ENCODE assay signal across 8 cellular contexts in the genomic region with DNA sequence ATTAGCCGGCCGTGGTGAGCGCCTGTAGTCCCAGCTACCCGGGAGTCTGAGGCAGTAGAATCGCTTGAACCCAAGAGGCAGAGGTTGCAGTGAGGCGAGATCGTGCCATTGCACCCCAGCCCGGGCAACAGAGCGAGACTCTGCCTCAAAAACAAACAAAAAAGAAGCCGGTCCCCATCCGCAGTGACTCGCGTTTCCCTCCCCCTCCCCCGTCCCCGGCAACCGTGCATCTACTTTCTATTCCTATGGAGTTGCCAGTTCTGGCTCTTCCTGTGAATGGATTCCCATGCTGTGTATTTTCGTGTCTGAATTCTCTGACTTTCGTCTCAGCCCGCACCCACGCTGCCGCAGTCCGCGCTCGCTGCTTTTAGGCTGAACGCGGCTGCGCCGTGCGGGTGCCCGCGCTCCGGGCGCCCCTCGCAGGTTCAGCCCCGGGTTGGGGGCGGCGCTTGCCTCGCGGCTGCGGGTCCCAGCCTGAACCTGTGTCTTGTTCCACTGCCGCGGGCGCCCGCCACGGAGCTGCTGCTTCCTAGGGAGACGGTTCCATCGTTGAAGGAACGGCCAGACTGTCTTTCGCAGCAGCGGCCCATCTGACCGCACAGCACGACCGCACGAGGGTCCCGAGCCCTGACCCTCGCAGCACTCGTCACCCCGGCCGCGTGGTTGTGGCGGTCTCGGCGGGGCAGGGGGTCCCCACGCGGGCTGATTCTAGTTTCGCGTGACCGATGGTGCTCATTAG. TPM values are rescaled to one million over a fixed set of nuclear protein-coding genes. Genes with fewer than 3 reads are reported as not detected.
DNase-seq lines count a peak whose midpoint lies in the region; ATAC-seq and TF ChIP-seq lines count a peak whose summit lies in the region.

No MANE protein-coding gene starts in this region.

- H3K27me3 ChIP-seq in dorsolateral prefrontal cortex = no peaks in the 10 kb centered on the region

- peaks cover 25% of the 10 kb centered on the region for H3K4me1 ChIP-seq in mesodermal cell (ENCODE audit: control insufficient read depth, insufficient read depth, low read length, poor library complexity, severe bottlenecking)

- H3K9me3 ChIP-seq in mesodermal cell (ENCODE audit: control insufficient read depth, low read length) = no peaks in the 10 kb centered on the region

- H3K27ac ChIP-seq in dorsolateral prefrontal cortex = peak overlapping the region; percentile 63 to 98 (median 95)
- H3K27ac ChIP-seq in mesodermal cell (ENCODE audit: low read depth, low read length, severe bottlenecking) = peak overlapping the region; percentile 53

- TF ChIP-seq CTCF in dorsolateral prefrontal cortex (IDR thresholded peaks at IDR 0.05 in 54 of 56, conservative IDR thresholded peaks at IDR 0.05 in 2 of 56; ENCODE audit: low read depth in 1 of 56, partially characterized antibody in 56 of 56) = peak in 1 of 56 donors; percentile 6

- intact Hi-C loops in dorsolateral prefrontal cortex (cut with DNase I) = loop anchor here (2.0 to 10.0 kb wide), 6 partner anchors 56 to 730 kb away; partner anchors contain the start of genes CABLES2 (in 1 of the 2), GID8 (in 1 of the 2), PSMA7 (in 1 of the 2) and SS18L1 (in 1 of the 2)

- no peak for ATAC-seq in GM18867 (IDR thresholded peaks at IDR 0.05; ENCODE audit: unreplicated experiment)

- 2% methylated on average over 55 to 67 of the region's 68 CpGs for WGBS in mesodermal cell (ENCODE audit: insufficient coverage in 2 of 2), 2 experiments

- H3K36me3 ChIP-seq in mesodermal cell (ENCODE audit: control insufficient read depth, insufficient read depth, low read length) = peaks cover 30% of the 10 kb centered on the region

- DNase-seq in NOMO-1 treated with dmso at 0.1 percent for 144 hours (lab: John Stamatoyannopoulos, UW; ENCODE audit: unreplicated experiment) (peak; percentile 9), NOMO-1 treated with DMSO at 0.1 percent for 48 hours (lab: John Stamatoyannopoulos, UW; ENCODE audit: unreplicated experiment) (no peak), NCI-H446 (lab: John Stamatoyannopoulos, UW) (peak; percentile 69 to 89), dorsolateral prefrontal cortex (peak in 8 of 10 donors; percentile 48 to 83 (median 70))
- DNase-seq in activated CD4-positive, alpha-beta T cell treated with anti-CD3 and anti-CD28 coated beads, Interleukin-2, amount 50 U/mL, for 4 hours = peak; percentile 54 to 63
- DNase-seq in stimulated activated CD8-positive, alpha-beta memory T cell treated with anti-CD3 and anti-CD28 coated beads, Interleukin-4, amount 100 ng/mL, for 48 hours = peak; percentile 81

- peak overlapping the region; percentile 39 to 97 (median 76) for H3K4me3 ChIP-seq in dorsolateral prefrontal cortex
- peak overlapping the region; percentile 42 for H3K4me3 ChIP-seq in mesodermal cell (ENCODE audit: extremely low read depth, insufficient read depth, low read length, poor library complexity, severe bottlenecking)

RNA-seq across cellular contexts. Expression of gene MRGBP, which starts 1.1 kb away (rescaled TPM):
- 10 to 100 TPM in 44 of 120 experiments, 1 to 10 TPM in 76; 7.2 to 12.6 (median 9.5) TPM for total RNA-seq in dorsolateral prefrontal cortex
- 21.0 TPM for polyA plus RNA-seq in mesodermal cell (2013, experiment 1 of 2)
- polyA plus RNA-seq in mesodermal cell (2013, experiment 2 of 2) = 20.1 TPM

RNA-seq across cellular contexts. Expression of gene OGFR, which starts 9.4 kb away (rescaled TPM):
- total RNA-seq in dorsolateral prefrontal cortex = 100 to 1,000 TPM in 1 of 120 experiments, 10 to 100 TPM in 119; 40.5 to 100 (median 61.4) TPM
- 34.8 TPM for polyA plus RNA-seq in mesodermal cell (2013, experiment 1 of 2)
- polyA plus RNA-seq in mesodermal cell (2013, experiment 2 of 2) = 25.2 TPM

RNA-seq across cellular contexts. Expression of gene COL9A3, which starts 21.7 kb away (rescaled TPM):
- total RNA-seq in dorsolateral prefrontal cortex = 100 to 1,000 TPM in 8 of 120 experiments, 10 to 100 TPM in 112; 15.9 to 126 (median 44.6) TPM
- 118 TPM for polyA plus RNA-seq in mesodermal cell (2013, experiment 1 of 2)
- 97.0 TPM for polyA plus RNA-seq in mesodermal cell (2013, experiment 2 of 2)
